ENCODE assay signal across 21 cellular contexts in the genomic region with DNA sequence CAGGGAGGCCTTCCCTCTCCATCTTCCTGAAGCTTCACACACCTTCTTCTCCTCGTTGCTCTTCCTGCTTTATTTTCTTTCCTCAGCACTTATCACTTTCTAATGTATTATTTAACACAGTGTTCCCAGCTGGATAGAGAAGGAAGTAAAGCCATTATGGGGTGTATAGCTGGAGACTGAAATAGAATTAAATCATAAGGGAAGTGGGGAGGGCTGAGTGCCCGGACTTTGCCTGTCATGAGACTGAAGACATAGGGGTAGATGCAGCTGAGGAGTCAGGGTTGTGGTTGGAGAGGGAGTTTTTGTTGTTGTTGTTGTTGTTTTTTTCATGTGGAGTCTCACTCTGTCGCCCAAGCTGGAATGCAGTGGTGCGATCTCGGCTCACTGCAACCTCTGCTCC.
"Had no signal": no experiment of that assay in that cellular context is flagged by ENCODE, and none has a peak within 500 bp of the region (broad histone marks: within the 10 kb centered on the region; RNA-seq: fewer than 3 reads in every experiment).

No MANE protein-coding gene starts in this region.

- H3K27me3 Mint-ChIP-seq: IgD-negative memory B cell had no signal

- H3K4me3 ChIP-seq: K562, SJCRH30 had no signal

- H3K27ac ChIP-seq: HL-60, KMS-11, SJCRH30 had no signal

- H3K27me3 ChIP-seq: SJCRH30 had no signal

- DNase-seq: MM.1S, NCI-H1092 treated with DMSO at 0.1 percent for 48 hours, NCI-H1436, NCI-H187, NCI-H2029, NCI-H2081 treated with DMSO at 0.1 percent for 48 hours, NCI-H2171, NCI-H226, NCI-H446, NCI-H510A, NCI-H524 treated with DMSO at 0.1 percent for 48 hours, NCI-H69, NCI-H774, RPMI8226, SHP77 treated with DMSO at 0.1 percent for 48 hours, SJCRH30 had no signal

- ATAC-seq: K562, SK-N-SH treated with all-trans-retinoic acid at 6 μM for 48 hours had no signal

- H3K27ac Mint-ChIP-seq: IgD-negative memory B cell had no signal
